Comparison of ENCODE assay signal across 1 cellular context in the genomic region with DNA sequence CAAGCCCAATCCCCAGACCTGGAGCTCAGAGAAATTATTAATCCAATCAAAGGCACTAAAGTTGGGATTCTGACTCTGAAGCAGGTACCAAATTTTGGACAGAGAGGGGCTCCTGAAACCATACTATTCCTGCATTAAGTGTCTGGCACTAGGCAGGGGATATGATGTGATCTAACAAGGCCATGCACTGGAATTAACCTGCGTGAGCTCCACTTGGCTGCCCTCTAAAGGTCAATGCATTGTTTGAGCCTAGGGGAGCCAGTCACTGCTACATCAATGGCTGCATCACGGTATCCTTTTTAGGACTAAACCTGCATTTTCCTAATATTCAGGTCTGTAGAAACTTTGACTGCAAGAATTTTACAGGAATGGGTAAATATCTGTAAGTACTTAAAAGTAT.
TF ChIP-seq lines count a peak whose summit lies in the region.

No MANE protein-coding gene starts in this region.

TF ChIP-seq in GM12878, 131 proteins besides CTCF, POLR2A, EP300 and RAD21:
- TF ChIP-seq EED (IDR thresholded peaks at IDR 0.05; ENCODE audit: low read depth) (no peak), PAX8 (IDR thresholded peaks at IDR 0.05) (no peak), ZZZ3 (IDR thresholded peaks at IDR 0.05; ENCODE audit: control insufficient read depth, insufficient read length, low read depth) (no peak), STAT3 (IDR thresholded peaks at IDR 0.05; ENCODE audit: low read depth, low read length) (no peak)
- TF ChIP-seq, protein P1, sequence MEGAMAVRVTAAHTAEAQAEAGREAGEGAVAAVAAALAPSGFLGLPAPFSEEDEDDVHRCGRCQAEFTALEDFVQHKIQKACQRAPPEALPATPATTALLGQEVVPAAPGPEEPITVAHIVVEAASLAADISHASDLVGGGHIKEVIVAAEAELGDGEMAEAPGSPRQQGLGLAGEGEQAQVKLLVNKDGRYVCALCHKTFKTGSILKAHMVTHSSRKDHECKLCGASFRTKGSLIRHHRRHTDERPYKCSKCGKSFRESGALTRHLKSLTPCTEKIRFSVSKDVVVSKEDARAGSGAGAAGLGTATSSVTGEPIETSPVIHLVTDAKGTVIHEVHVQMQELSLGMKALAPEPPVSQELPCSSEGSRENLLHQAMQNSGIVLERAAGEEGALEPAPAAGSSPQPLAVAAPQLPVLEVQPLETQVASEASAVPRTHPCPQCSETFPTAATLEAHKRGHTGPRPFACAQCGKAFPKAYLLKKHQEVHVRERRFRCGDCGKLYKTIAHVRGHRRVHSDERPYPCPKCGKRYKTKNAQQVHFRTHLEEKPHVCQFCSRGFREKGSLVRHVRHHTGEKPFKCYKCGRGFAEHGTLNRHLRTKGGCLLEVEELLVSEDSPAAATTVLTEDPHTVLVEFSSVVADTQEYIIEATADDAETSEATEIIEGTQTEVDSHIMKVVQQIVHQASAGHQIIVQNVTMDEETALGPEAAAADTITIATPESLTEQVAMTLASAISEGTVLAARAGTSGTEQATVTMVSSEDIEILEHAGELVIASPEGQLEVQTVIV (IDR thresholded peaks at IDR 0.05; ENCODE audit: borderline replicate concordance, partially characterized antibody): no peak
- TF ChIP-seq, protein P2, sequence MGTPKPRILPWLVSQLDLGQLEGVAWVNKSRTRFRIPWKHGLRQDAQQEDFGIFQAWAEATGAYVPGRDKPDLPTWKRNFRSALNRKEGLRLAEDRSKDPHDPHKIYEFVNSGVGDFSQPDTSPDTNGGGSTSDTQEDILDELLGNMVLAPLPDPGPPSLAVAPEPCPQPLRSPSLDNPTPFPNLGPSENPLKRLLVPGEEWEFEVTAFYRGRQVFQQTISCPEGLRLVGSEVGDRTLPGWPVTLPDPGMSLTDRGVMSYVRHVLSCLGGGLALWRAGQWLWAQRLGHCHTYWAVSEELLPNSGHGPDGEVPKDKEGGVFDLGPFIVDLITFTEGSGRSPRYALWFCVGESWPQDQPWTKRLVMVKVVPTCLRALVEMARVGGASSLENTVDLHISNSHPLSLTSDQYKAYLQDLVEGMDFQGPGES (IDR thresholded peaks at IDR 0.05): no peak
- TF ChIP-seq, protein P3, sequence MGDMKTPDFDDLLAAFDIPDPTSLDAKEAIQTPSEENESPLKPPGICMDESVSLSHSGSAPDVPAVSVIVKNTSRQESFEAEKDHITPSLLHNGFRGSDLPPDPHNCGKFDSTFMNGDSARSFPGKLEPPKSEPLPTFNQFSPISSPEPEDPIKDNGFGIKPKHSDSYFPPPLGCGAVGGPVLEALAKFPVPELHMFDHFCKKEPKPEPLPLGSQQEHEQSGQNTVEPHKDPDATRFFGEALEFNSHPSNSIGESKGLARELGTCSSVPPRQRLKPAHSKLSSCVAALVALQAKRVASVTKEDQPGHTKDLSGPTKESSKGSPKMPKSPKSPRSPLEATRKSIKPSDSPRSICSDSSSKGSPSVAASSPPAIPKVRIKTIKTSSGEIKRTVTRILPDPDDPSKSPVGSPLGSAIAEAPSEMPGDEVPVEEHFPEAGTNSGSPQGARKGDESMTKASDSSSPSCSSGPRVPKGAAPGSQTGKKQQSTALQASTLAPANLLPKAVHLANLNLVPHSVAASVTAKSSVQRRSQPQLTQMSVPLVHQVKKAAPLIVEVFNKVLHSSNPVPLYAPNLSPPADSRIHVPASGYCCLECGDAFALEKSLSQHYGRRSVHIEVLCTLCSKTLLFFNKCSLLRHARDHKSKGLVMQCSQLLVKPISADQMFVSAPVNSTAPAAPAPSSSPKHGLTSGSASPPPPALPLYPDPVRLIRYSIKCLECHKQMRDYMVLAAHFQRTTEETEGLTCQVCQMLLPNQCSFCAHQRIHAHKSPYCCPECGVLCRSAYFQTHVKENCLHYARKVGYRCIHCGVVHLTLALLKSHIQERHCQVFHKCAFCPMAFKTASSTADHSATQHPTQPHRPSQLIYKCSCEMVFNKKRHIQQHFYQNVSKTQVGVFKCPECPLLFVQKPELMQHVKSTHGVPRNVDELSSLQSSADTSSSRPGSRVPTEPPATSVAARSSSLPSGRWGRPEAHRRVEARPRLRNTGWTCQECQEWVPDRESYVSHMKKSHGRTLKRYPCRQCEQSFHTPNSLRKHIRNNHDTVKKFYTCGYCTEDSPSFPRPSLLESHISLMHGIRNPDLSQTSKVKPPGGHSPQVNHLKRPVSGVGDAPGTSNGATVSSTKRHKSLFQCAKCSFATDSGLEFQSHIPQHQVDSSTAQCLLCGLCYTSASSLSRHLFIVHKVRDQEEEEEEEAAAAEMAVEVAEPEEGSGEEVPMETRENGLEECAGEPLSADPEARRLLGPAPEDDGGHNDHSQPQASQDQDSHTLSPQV (IDR thresholded peaks at IDR 0.05): no peak
- TF ChIP-seq, protein P4, sequence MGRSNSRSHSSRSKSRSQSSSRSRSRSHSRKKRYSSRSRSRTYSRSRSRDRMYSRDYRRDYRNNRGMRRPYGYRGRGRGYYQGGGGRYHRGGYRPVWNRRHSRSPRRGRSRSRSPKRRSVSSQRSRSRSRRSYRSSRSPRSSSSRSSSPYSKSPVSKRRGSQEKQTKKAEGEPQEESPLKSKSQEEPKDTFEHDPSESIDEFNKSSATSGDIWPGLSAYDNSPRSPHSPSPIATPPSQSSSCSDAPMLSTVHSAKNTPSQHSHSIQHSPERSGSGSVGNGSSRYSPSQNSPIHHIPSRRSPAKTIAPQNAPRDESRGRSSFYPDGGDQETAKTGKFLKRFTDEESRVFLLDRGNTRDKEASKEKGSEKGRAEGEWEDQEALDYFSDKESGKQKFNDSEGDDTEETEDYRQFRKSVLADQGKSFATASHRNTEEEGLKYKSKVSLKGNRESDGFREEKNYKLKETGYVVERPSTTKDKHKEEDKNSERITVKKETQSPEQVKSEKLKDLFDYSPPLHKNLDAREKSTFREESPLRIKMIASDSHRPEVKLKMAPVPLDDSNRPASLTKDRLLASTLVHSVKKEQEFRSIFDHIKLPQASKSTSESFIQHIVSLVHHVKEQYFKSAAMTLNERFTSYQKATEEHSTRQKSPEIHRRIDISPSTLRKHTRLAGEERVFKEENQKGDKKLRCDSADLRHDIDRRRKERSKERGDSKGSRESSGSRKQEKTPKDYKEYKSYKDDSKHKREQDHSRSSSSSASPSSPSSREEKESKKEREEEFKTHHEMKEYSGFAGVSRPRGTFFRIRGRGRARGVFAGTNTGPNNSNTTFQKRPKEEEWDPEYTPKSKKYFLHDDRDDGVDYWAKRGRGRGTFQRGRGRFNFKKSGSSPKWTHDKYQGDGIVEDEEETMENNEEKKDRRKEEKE (IDR thresholded peaks at IDR 0.05): no peak
TF ChIP-seq in GM12878: peak in this region for 0.
